ENCODE assay signal across 30 cellular contexts in the genomic region with DNA sequence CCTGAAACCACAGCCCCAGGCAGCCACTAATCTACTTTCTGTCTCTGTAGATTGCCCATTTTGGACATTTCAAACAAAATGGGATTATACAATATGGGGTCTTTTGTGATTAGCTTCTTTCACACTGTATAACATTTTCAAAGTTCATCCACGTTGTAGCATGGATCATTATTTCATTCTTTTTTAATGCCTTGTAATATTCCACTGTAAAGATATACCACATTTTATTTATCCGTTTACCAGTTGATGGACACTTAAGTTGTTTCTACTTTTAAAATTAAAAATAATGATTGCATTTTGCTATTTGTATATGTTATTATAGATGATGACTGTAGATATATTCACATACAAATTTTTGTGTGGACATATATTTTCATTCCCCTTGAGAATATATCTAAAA.
"Had no signal": no experiment of that assay in that cellular context is flagged by ENCODE, and none has a peak within 500 bp of the region (broad histone marks: within the 10 kb centered on the region; RNA-seq: fewer than 3 reads in every experiment).

No MANE protein-coding gene starts in this region.

- H3K27me3 Mint-ChIP-seq: memory B cell; progenitor cell of endocrine pancreas; stimulated activated naive CD8-positive, alpha-beta T cell treated with anti-CD3 and anti-CD28 coated beads, Interleukin-15, amount 100 ng/mL, for 72 hours had no signal

- H3K4me3 Mint-ChIP-seq: memory B cell; mesothelial cell of epicardium; naive thymus-derived CD4-positive, alpha-beta T cell; nephron; neural progenitor cell; stimulated activated naive CD8-positive, alpha-beta T cell treated with anti-CD3 and anti-CD28 coated beads, Interleukin-15, amount 100 ng/mL, for 72 hours had no signal

- H3K36me3 Mint-ChIP-seq: mesothelial cell of epicardium, neural progenitor cell had no signal

- H3K36me3 ChIP-seq: esophagus muscularis mucosa, gastroesophageal sphincter, heart left ventricle, neural progenitor cell, right lobe of liver, suprapubic skin, transverse colon, upper lobe of right lung, uterus had no signal

- ATAC-seq: foreskin keratinocyte; gastroesophageal sphincter; heart left ventricle; left lobe of liver; naive thymus-derived CD4-positive, alpha-beta T cell; right lobe of liver; stimulated activated naive CD8-positive, alpha-beta T cell treated with anti-CD3 and anti-CD28 coated beads, Interleukin-15, amount 100 ng/mL, for 72 hours; upper lobe of right lung had no signal

- H3K9ac ChIP-seq: neural progenitor cell, parathyroid adenoma had no signal

- H3K27ac Mint-ChIP-seq: memory B cell, mesothelial cell of epicardium, nephron, neural progenitor cell, progenitor cell of endocrine pancreas had no signal

- H3K9me3 ChIP-seq: esophagus muscularis mucosa, gastroesophageal sphincter, right lobe of liver, suprapubic skin, transverse colon, upper lobe of right lung, uterus had no signal

- DNase-seq: dermis blood vessel endothelial cell; effector memory CD4-positive, alpha-beta T cell; foreskin keratinocyte; heart left ventricle; kidney; naive thymus-derived CD4-positive, alpha-beta T cell; right lobe of liver; stimulated activated CD4-positive, alpha-beta T cell treated with anti-CD3 and anti-CD28 coated beads, Interleukin-12 subunit alpha, Interleukin-12 subunit beta, amount 100 ng/mL, for 4 hours; stimulated activated CD4-positive, alpha-beta T cell treated with anti-CD3 and anti-CD28 coated beads, Interleukin-1b, Interleukin-23, amount 100 ng/mL, for 48 hours; stimulated activated CD4-positive, alpha-beta T cell treated with anti-CD3 and anti-CD28 coated beads, Interleukin-4, amount 100 ng/mL, for 1 hour; stimulated activated CD8-positive, alpha-beta memory T cell treated with anti-CD3 and anti-CD28 coated beads, Interleukin-4, amount 100 ng/mL, for 48 hours; stimulated activated naive CD4-positive, alpha-beta T cell; stimulated activated naive CD8-positive, alpha-beta T cell treated with anti-CD3 and anti-CD28 coated beads, Interleukin-15, amount 100 ng/mL, for 72 hours; transverse colon; upper lobe of right lung; uterus had no signal

- H3K4me2 ChIP-seq: hepatocyte, neural progenitor cell, smooth muscle cell had no signal

- H2AFZ ChIP-seq: hepatocyte, neural progenitor cell, parathyroid adenoma had no signal

- H3K79me2 ChIP-seq: hepatocyte, parathyroid adenoma had no signal

- H3K4me3 ChIP-seq: esophagus muscularis mucosa, gastroesophageal sphincter, heart left ventricle, hepatocyte, lung, neural progenitor cell, right lobe of liver, smooth muscle cell, suprapubic skin, transverse colon, upper lobe of right lung, uterus had no signal

- H3K4me1 ChIP-seq: esophagus muscularis mucosa, gastroesophageal sphincter, heart left ventricle, neural progenitor cell, parathyroid adenoma, right lobe of liver, suprapubic skin, upper lobe of right lung, uterus had no signal

- H3K27ac ChIP-seq: esophagus muscularis mucosa, foreskin keratinocyte, gastroesophageal sphincter, heart left ventricle, hepatocyte, neural progenitor cell, parathyroid adenoma, right lobe of liver, suprapubic skin, transverse colon, upper lobe of right lung, uterus had no signal

- H3K9me3 Mint-ChIP-seq: memory B cell; nephron; stimulated activated naive CD8-positive, alpha-beta T cell treated with anti-CD3 and anti-CD28 coated beads, Interleukin-15, amount 100 ng/mL, for 72 hours had no signal

- FAIRE-seq: endothelial cell of umbilical vein had no signal

- H3K27me3 ChIP-seq: esophagus muscularis mucosa, foreskin keratinocyte, gastroesophageal sphincter, heart left ventricle, hepatocyte, neural progenitor cell, right lobe of liver, suprapubic skin, transverse colon, upper lobe of right lung, uterus had no signal
